Comparison of ENCODE assay signal across 11 cellular contexts in genomic region chr4:159177265-159178146, GRCh38.
DNase-seq lines count a peak whose midpoint lies in the region; ATAC-seq lines count a peak whose summit lies in the region.
"Had no signal": no experiment of that assay in that cellular context is flagged by ENCODE, and none has a peak within 500 bp of the region (broad histone marks: within the 10 kb centered on the region; RNA-seq: fewer than 3 reads in every experiment).

No MANE protein-coding gene starts in this region.

- DNase-seq in CD1c-positive myeloid dendritic cell (ENCODE audit: extremely low spot score): peak; percentile 64
- no peak for DNase-seq in activated T-helper 1 cell treated with anti-CD3 and anti-CD28 coated beads, Interleukin-12 subunit alpha, Interleukin-12 subunit beta, Interleukin-2, Interleukin-4 antibody, amounts not matched to agents 30 ng/mL and 10 ng/mL and 1 ng/mL, durations not matched to agents 14 hours and 24 hours and 36 hours (ENCODE audit: low spot score)
- no peak for DNase-seq in activated T-cell treated with anti-CD3 and anti-CD28 coated beads, Interleukin-2, amount 50 U/mL, for 48 hours
- no peak for DNase-seq in NCI-H1105 (lab: John Stamatoyannopoulos, UW)
- DNase-seq in GM19240 (ENCODE audit: insufficient read length, low spot score): no peak
- DNase-seq in stimulated activated CD8-positive, alpha-beta memory T cell treated with anti-CD3 and anti-CD28 coated beads, Interleukin-4, amount 100 ng/mL, for 48 hours: no peak
- DNase-seq: CD4-positive, alpha-beta T cell; cortex of kidney; hypothalamus had no signal

- H3K4me1 Mint-ChIP-seq in activated T-helper 1 cell treated with anti-CD3 and anti-CD28 coated beads, Interleukin-12 subunit alpha, Interleukin-12 subunit beta, Interleukin-2, Interleukin-4 antibody, amounts not matched to agents 30 ng/mL and 10 ng/mL and 1 ng/mL, durations not matched to agents 14 hours and 24 hours and 36 hours (ENCODE audit: low read depth): peaks cover 48% of the 10 kb centered on the region

- H3K36me3 Mint-ChIP-seq in activated T-helper 1 cell treated with anti-CD3 and anti-CD28 coated beads, Interleukin-12 subunit alpha, Interleukin-12 subunit beta, Interleukin-2, Interleukin-4 antibody, amounts not matched to agents 30 ng/mL and 10 ng/mL and 1 ng/mL, durations not matched to agents 14 hours and 24 hours and 36 hours (ENCODE audit: low read depth): no peaks in the 10 kb centered on the region

- no peak overlapping the region for H3K4me3 Mint-ChIP-seq in activated T-helper 1 cell treated with anti-CD3 and anti-CD28 coated beads, Interleukin-12 subunit alpha, Interleukin-12 subunit beta, Interleukin-2, Interleukin-4 antibody, amounts not matched to agents 30 ng/mL and 10 ng/mL and 1 ng/mL, durations not matched to agents 14 hours and 24 hours and 36 hours
- H3K4me3 Mint-ChIP-seq: CD4-positive, alpha-beta T cell had no signal

- peak overlapping the region; percentile 53 for H3K27ac Mint-ChIP-seq in activated T-helper 1 cell treated with anti-CD3 and anti-CD28 coated beads, Interleukin-12 subunit alpha, Interleukin-12 subunit beta, Interleukin-2, Interleukin-4 antibody, amounts not matched to agents 30 ng/mL and 10 ng/mL and 1 ng/mL, durations not matched to agents 14 hours and 24 hours and 36 hours
- H3K27ac Mint-ChIP-seq: CD4-positive, alpha-beta T cell had no signal

- intact Hi-C loops in activated T-helper 1 cell treated with anti-CD3 and anti-CD28 coated beads, Interleukin-12 subunit alpha, Interleukin-12 subunit beta, Interleukin-2, Interleukin-4 antibody, amounts not matched to agents 30 ng/mL and 10 ng/mL and 1 ng/mL, durations not matched to agents 14 hours and 24 hours and 36 hours (cut with micrococcal nuclease): loop anchor here (5.0 kb wide), 1 partner anchor 270 kb away; no protein-coding TSS in a partner anchor

- no peaks in the 10 kb centered on the region for H3K9me3 Mint-ChIP-seq in activated T-helper 1 cell treated with anti-CD3 and anti-CD28 coated beads, Interleukin-12 subunit alpha, Interleukin-12 subunit beta, Interleukin-2, Interleukin-4 antibody, amounts not matched to agents 30 ng/mL and 10 ng/mL and 1 ng/mL, durations not matched to agents 14 hours and 24 hours and 36 hours
- H3K9me3 Mint-ChIP-seq: CD4-positive, alpha-beta T cell had no signal

- ATAC-seq in GM19351 (IDR thresholded peaks at IDR 0.05; ENCODE audit: unreplicated experiment) (peak; percentile 43), HG03066 (IDR thresholded peaks at IDR 0.05; ENCODE audit: low read depth, unreplicated experiment) (peak; percentile 36)

- H3K27me3 Mint-ChIP-seq in activated T-helper 1 cell treated with anti-CD3 and anti-CD28 coated beads, Interleukin-12 subunit alpha, Interleukin-12 subunit beta, Interleukin-2, Interleukin-4 antibody, amounts not matched to agents 30 ng/mL and 10 ng/mL and 1 ng/mL, durations not matched to agents 14 hours and 24 hours and 36 hours (ENCODE audit: insufficient read depth): no peaks in the 10 kb centered on the region
- H3K27me3 Mint-ChIP-seq: CD4-positive, alpha-beta T cell had no signal
